ENCODE assay signal across 9 cellular contexts in genomic region chr10:96765406-96766240, GRCh38. TPM values are rescaled to one million over a fixed set of nuclear protein-coding genes. Genes with fewer than 3 reads are reported as not detected.
DNase-seq lines count a peak whose midpoint lies in the region; ATAC-seq and TF ChIP-seq lines count a peak whose summit lies in the region.
"Had no signal": no experiment of that assay in that cellular context is flagged by ENCODE, and none has a peak within 500 bp of the region (broad histone marks: within the 10 kb centered on the region; RNA-seq: fewer than 3 reads in every experiment).

No MANE protein-coding gene starts in this region.

- CTCF ChIA-PET in activated CD8-positive, alpha-beta T cell treated with anti-CD3 and anti-CD28 coated beads for 36 hours (lab: Charles Lee), result no interaction called here

- no peak overlapping the region for H3K4me3 ChIP-seq in effector memory CD4-positive, alpha-beta T cell (ENCODE audit: insufficient read depth, low read depth, low read length, poor library complexity, severe bottlenecking)

- no peak overlapping the region for H3K4me3 Mint-ChIP-seq in activated CD8-positive, alpha-beta T cell treated with anti-CD3 and anti-CD28 coated beads for 36 hours
- H3K4me3 Mint-ChIP-seq: stimulated activated naive CD8-positive, alpha-beta T cell treated with anti-CD3 and anti-CD28 coated beads, Interleukin-15, Interleukin-2, amounts not matched to agents 100 ng/mL and 50 ng/mL, for 24 hours had no signal

- no peaks in the 10 kb centered on the region for H3K27me3 Mint-ChIP-seq in activated CD8-positive, alpha-beta T cell treated with anti-CD3 and anti-CD28 coated beads for 36 hours

- H3K4me1 ChIP-seq in effector memory CD4-positive, alpha-beta T cell (ENCODE audit: control insufficient read depth, insufficient read depth, low read length, poor library complexity, severe bottlenecking), result no peaks in the 10 kb centered on the region

- no peak overlapping the region for H3K27ac Mint-ChIP-seq in activated CD8-positive, alpha-beta T cell treated with anti-CD3 and anti-CD28 coated beads for 36 hours
- H3K27ac Mint-ChIP-seq: stimulated activated naive CD8-positive, alpha-beta T cell treated with anti-CD3 and anti-CD28 coated beads, Interleukin-15, Interleukin-2, amounts not matched to agents 100 ng/mL and 50 ng/mL, for 24 hours had no signal

- H3K36me3 Mint-ChIP-seq in activated CD8-positive, alpha-beta T cell treated with anti-CD3 and anti-CD28 coated beads for 36 hours (ENCODE audit: low read depth), result no peaks in the 10 kb centered on the region

- intact Hi-C loops in activated CD8-positive, alpha-beta T cell treated with anti-CD3 and anti-CD28 coated beads for 36 hours (cut with micrococcal nuclease), result loop anchor here (2.0 kb wide), 1 partner anchor 65 kb away; no protein-coding TSS in a partner anchor

- H3K9me3 ChIP-seq in effector memory CD4-positive, alpha-beta T cell (ENCODE audit: control insufficient read depth, low read length), result no peaks in the 10 kb centered on the region

- H3K36me3 ChIP-seq in effector memory CD4-positive, alpha-beta T cell (ENCODE audit: control insufficient read depth, insufficient read depth, low read length), result no peaks in the 10 kb centered on the region

- POLR2A ChIA-PET in activated CD8-positive, alpha-beta T cell treated with anti-CD3 and anti-CD28 coated beads for 36 hours (lab: Charles Lee), result no interaction called here

- H3K9me3 Mint-ChIP-seq in activated CD8-positive, alpha-beta T cell treated with anti-CD3 and anti-CD28 coated beads for 36 hours, result no peaks in the 10 kb centered on the region
- H3K9me3 Mint-ChIP-seq: stimulated activated naive CD8-positive, alpha-beta T cell treated with anti-CD3 and anti-CD28 coated beads, Interleukin-15, Interleukin-2, amounts not matched to agents 100 ng/mL and 50 ng/mL, for 24 hours had no signal

- ATAC-seq in GM18511 (IDR thresholded peaks at IDR 0.05; ENCODE audit: unreplicated experiment), result peak; percentile 57
- ATAC-seq in activated CD8-positive, alpha-beta T cell treated with anti-CD3 and anti-CD28 coated beads for 36 hours, result peak; percentile 97

- DNase-seq in AG08395 (ENCODE audit: low spot score), result peak; percentile 78
- DNase-seq in NCI-H2196 treated with DMSO at 0.1 percent for 48 hours (lab: John Stamatoyannopoulos, UW; ENCODE audit: unreplicated experiment), result peak; percentile 1
- peak; percentile 90 for DNase-seq in activated CD8-positive, alpha-beta T cell treated with anti-CD3 and anti-CD28 coated beads for 36 hours
- DNase-seq in effector memory CD4-positive, alpha-beta T cell, result peak; percentile 41 to 59 (median 44)
- DNase-seq in midbrain (lab: John Stamatoyannopoulos, UW), result peak; percentile 42
- peak; percentile 87 for DNase-seq in stimulated activated CD8-positive, alpha-beta memory T cell treated with anti-CD3 and anti-CD28 coated beads, Interleukin-4, amount 100 ng/mL, for 48 hours
- DNase-seq in GM19238 (ENCODE audit: insufficient read length, low spot score), result no peak

- peak; percentile 93 for TF ChIP-seq CTCF in activated CD8-positive, alpha-beta T cell treated with anti-CD3 and anti-CD28 coated beads for 36 hours (IDR thresholded peaks at IDR 0.05)

- no peaks in the 10 kb centered on the region for H3K27me3 ChIP-seq in effector memory CD4-positive, alpha-beta T cell (replicated peaks; ENCODE audit: control insufficient read depth, insufficient read depth, low read length, poor library complexity, severe bottlenecking)

- H3K27ac ChIP-seq in effector memory CD4-positive, alpha-beta T cell (ENCODE audit: insufficient read depth, low read length, poor library complexity, severe bottlenecking), result no peak overlapping the region

- H3K4me1 Mint-ChIP-seq in activated CD8-positive, alpha-beta T cell treated with anti-CD3 and anti-CD28 coated beads for 36 hours (ENCODE audit: low read depth), result no peaks in the 10 kb centered on the region

RNA-seq across cellular contexts. Expression of gene PIK3AP1, which starts 45.3 kb away (rescaled TPM):
- 1 to 10 TPM; 4.1 to 4.7 TPM for total RNA-seq in activated CD8-positive, alpha-beta T cell treated with anti-CD3 and anti-CD28 coated beads for 36 hours
